In the genomic region with DNA sequence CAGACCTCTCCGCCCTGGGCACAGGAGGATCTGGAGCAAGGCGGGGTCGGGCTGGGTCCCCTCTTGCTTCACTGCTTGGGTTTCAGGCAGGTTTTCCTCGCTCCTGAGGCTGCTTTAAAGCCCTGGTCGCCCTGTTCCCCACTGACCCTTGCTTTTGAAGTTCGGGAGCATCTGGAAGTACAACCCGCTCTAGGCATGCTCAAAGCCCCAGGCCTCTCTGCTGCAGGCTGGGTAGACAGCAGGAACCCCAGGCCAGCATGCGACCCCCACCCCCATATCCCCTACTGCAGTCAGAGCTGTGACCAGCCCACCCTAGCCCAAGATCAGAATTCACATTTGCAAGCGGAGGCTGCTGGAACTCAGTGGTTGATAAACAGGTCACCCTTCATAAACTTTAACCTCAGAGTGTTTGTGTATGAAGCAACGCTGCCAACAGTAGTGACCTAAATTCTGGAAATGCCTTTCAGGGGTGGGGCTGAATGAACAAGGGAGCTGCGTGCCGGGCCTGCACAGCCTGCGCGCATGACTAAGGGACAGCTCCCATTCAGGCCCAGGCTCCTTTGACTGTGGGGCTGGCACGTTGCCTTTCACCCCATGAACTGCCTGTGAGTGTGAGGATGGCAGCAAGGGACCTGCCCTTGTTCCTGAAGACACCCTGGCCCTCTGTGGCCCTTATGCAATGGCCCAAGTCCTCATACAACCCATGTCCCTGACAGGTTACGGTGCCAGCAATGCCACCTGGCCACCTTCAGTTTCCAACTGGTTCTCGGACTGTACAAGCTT, we compare ENCODE assay signal across 9 cellular contexts. TPM values are rescaled to one million over a fixed set of nuclear protein-coding genes. Genes with fewer than 3 reads are reported as not detected.
DNase-seq lines count a peak whose midpoint lies in the region; ATAC-seq lines count a peak whose summit lies in the region.
"Had no signal": no experiment of that assay in that cellular context is flagged by ENCODE, and none has a peak within 500 bp of the region (broad histone marks: within the 10 kb centered on the region; RNA-seq: fewer than 3 reads in every experiment).

No MANE protein-coding gene starts in this region.

- H3K9me3 ChIP-seq in MG63 (no peaks in the 10 kb centered on the region), mucosa of rectum (ENCODE audit: control insufficient read depth in 2 of 2, low read length in 2 of 2) (no peaks in the 10 kb centered on the region)

- peak overlapping the region; percentile 61 for H2AFZ ChIP-seq in ACC112 (ENCODE audit: low read length, unreplicated experiment)

- H3K4me3 ChIP-seq in ACC112 (ENCODE audit: low read depth, low read length) (no peak overlapping the region), MG63 (no peak overlapping the region), mucosa of rectum (ENCODE audit: low read length in 2 of 2) (peak overlapping the region in 1 of 2 donors; percentile 13)

- no peaks in the 10 kb centered on the region for H3K79me2 ChIP-seq in ACC112 (ENCODE audit: control insufficient read depth, insufficient read depth, low read length, unreplicated experiment)

- ATAC-seq in GM19324 (IDR thresholded peaks at IDR 0.05; ENCODE audit: low FRiP score, unreplicated experiment), result no peak

- peaks cover 22% of the 10 kb centered on the region for H3K4me1 ChIP-seq in ACC112 (ENCODE audit: control insufficient read depth, insufficient read depth, low read length, unreplicated experiment)
- peaks cover 20 to 21% of the 10 kb centered on the region in 2 donors for H3K4me1 ChIP-seq in mucosa of rectum (ENCODE audit: control insufficient read depth in 2 of 2, insufficient read depth in 2 of 2, low read length in 2 of 2)

- H3K36me3 ChIP-seq in ACC112 (ENCODE audit: insufficient read depth, low read length) (no peaks in the 10 kb centered on the region), MG63 (no peaks in the 10 kb centered on the region), mucosa of rectum (ENCODE audit: control insufficient read depth in 2 of 2, insufficient read depth in 2 of 2, low read length in 2 of 2) (no peaks in the 10 kb centered on the region)

- H3K27ac ChIP-seq in ACC112 (ENCODE audit: low read depth, low read length) (peak overlapping the region; percentile 44), epithelial cell of prostate (peak overlapping the region; percentile 97), mucosa of rectum (ENCODE audit: low read depth in 2 of 2, low read length in 2 of 2) (peak overlapping the region; percentile 62 to 66)

- DNase-seq in MG63 (peak; percentile 97), epithelial cell of prostate (ENCODE audit: low read depth, low spot score) (peak; percentile 89), NCI-H2081 treated with DMSO at 0.1 percent for 48 hours (lab: John Stamatoyannopoulos, UW) (no peak), CD1c-positive myeloid dendritic cell (ENCODE audit: extremely low spot score) (no peak)
- DNase-seq in activated naive CD4-positive, alpha-beta T cell (lab: John Stamatoyannopoulos, UW), result no peak
- DNase-seq: NCI-H1417 treated with DMSO at 0.1 percent for 48 hours had no signal

- H3K9ac ChIP-seq in mucosa of rectum (ENCODE audit: low read depth in 1 of 2, low read length in 2 of 2), result peak overlapping the region in 1 of 2 donors; percentile 9

- H3K27me3 ChIP-seq in ACC112 (ENCODE audit: insufficient read depth, low read length) (no peaks in the 10 kb centered on the region), MG63 (no peaks in the 10 kb centered on the region), mucosa of rectum (ENCODE audit: control insufficient read depth in 2 of 2, insufficient read depth in 2 of 2, low read length in 2 of 2) (no peaks in the 10 kb centered on the region)

RNA-seq across cellular contexts. Expression of a gene that starts 52.5 kb away (rescaled TPM):
- 2.1 and 3.5 TPM in 2 replicates for total RNA-seq in MG63 (2014; rRNA removed; shearing (Covaris generic); ENCODE audit: low replicate concordance)

Comparison
In these comparisons a context has a peak if more than half of its experiments do, and no peak if none do; other contexts are left out.
1. H3K27ac ChIP-seq: peak in every context shown above with its lines; median percentile 97 in epithelial cell of prostate; 64 in mucosa of rectum; 44 in ACC112.
2. DNase-seq: peak in MG63 (single experiment) and epithelial cell of prostate (single experiment); none in activated naive CD4-positive, alpha-beta T cell (0 of 4), NCI-H2081 treated with DMSO at 0.1 percent for 48 hours (single experiment) and CD1c-positive myeloid dendritic cell (single experiment).